Comparison of ENCODE assay signal across 23 cellular contexts in genomic region chr2:45820048-45820447, GRCh38.
"Had no signal": no experiment of that assay in that cellular context is flagged by ENCODE, and none has a peak within 500 bp of the region (broad histone marks: within the 10 kb centered on the region; RNA-seq: fewer than 3 reads in every experiment).

No MANE protein-coding gene starts in this region.

- FAIRE-seq: small intestine had no signal

- H2AFZ ChIP-seq: parathyroid adenoma had no signal

- H3K4me3 Mint-ChIP-seq: activated naive CD4-positive, alpha-beta T cell treated with anti-CD3 and anti-CD28 coated beads, Interleukin-2, amount 50 U/mL, for 24 hours; effector memory CD8-positive, alpha-beta T cell; natural killer cell treated with Interleukin-12 subunit alpha and Interleukin-12 subunit beta and Interleukin-15 and Interleukin-18, amount 100 ng/mL, for 72 hours; T-helper 1 cell treated with Interleukin-12 subunit alpha and Interleukin-12 subunit beta and Interleukin-4 antibody, amounts not matched to agents 30 μg/mL and 1 μg/mL, for 36 hours; type B pancreatic cell had no signal

- H3K9me3 ChIP-seq: esophagus squamous epithelium, neutrophil, right lobe of liver, stomach, testis had no signal

- H3K36me3 ChIP-seq: cardiac muscle cell, esophagus squamous epithelium, neutrophil, right lobe of liver, stomach had no signal

- H3K27me3 ChIP-seq: cardiac muscle cell, esophagus squamous epithelium, neutrophil, right lobe of liver, stomach, testis had no signal

- H3K27ac Mint-ChIP-seq: activated naive CD4-positive, alpha-beta T cell treated with anti-CD3 and anti-CD28 coated beads, Interleukin-2, amount 50 U/mL, for 24 hours; effector memory CD8-positive, alpha-beta T cell; natural killer cell treated with Interleukin-12 subunit alpha and Interleukin-12 subunit beta and Interleukin-15 and Interleukin-18, amount 100 ng/mL, for 72 hours; T-helper 1 cell treated with Interleukin-12 subunit alpha and Interleukin-12 subunit beta and Interleukin-4 antibody, amounts not matched to agents 30 μg/mL and 1 μg/mL, for 36 hours; type B pancreatic cell had no signal

- H3K9me3 Mint-ChIP-seq: activated naive CD4-positive, alpha-beta T cell treated with anti-CD3 and anti-CD28 coated beads, Interleukin-2, amount 50 U/mL, for 24 hours; effector memory CD8-positive, alpha-beta T cell; natural killer cell treated with Interleukin-12 subunit alpha and Interleukin-12 subunit beta and Interleukin-15 and Interleukin-18, amount 100 ng/mL, for 72 hours; T-helper 1 cell treated with Interleukin-12 subunit alpha and Interleukin-12 subunit beta and Interleukin-4 antibody, amounts not matched to agents 30 μg/mL and 1 μg/mL, for 36 hours had no signal

- H3K36me3 Mint-ChIP-seq: activated naive CD4-positive, alpha-beta T cell treated with anti-CD3 and anti-CD28 coated beads, Interleukin-2, amount 50 U/mL, for 24 hours; natural killer cell treated with Interleukin-12 subunit alpha and Interleukin-12 subunit beta and Interleukin-15 and Interleukin-18, amount 100 ng/mL, for 72 hours had no signal

- H3K27ac ChIP-seq: cardiac muscle cell, esophagus squamous epithelium, neutrophil, parathyroid adenoma, right lobe of liver, testis had no signal

- H3K27me3 Mint-ChIP-seq: activated naive CD4-positive, alpha-beta T cell treated with anti-CD3 and anti-CD28 coated beads, Interleukin-2, amount 50 U/mL, for 24 hours; effector memory CD8-positive, alpha-beta T cell; natural killer cell treated with Interleukin-12 subunit alpha and Interleukin-12 subunit beta and Interleukin-15 and Interleukin-18, amount 100 ng/mL, for 72 hours had no signal

- H3K4me3 ChIP-seq: cardiac muscle cell, esophagus squamous epithelium, right lobe of liver, stomach, testis had no signal

- ATAC-seq: effector memory CD8-positive, alpha-beta T cell; left lobe of liver; natural killer cell treated with Interleukin-12 subunit alpha and Interleukin-12 subunit beta and Interleukin-15 and Interleukin-18, amount 100 ng/mL, for 72 hours; right lobe of liver had no signal

- H3K9ac ChIP-seq: parathyroid adenoma had no signal

- DNase-seq: activated CD4-positive, alpha-beta T cell treated with anti-CD3 and anti-CD28 coated beads, Interleukin-2, amount 50 U/mL, for 1 hour; activated CD8-positive, alpha-beta memory T cell treated with anti-CD3 and anti-CD28 coated beads, Interleukin-2, amount 50 U/mL, for 48 hours; activated gamma-delta T cell; dermis blood vessel endothelial cell; effector memory CD8-positive, alpha-beta T cell; esophagus squamous epithelium; foreskin fibroblast; hippocampal formation; islet precursor cell; right lobe of liver; small intestine; stimulated activated CD4-positive, alpha-beta T cell treated with anti-CD3 and anti-CD28 coated beads, Interleukin-15, amount 100 ng/mL, for 24 hours; stimulated activated CD4-positive, alpha-beta T cell treated with anti-CD3 and anti-CD28 coated beads, Interleukin-2, amount 100 ng/mL, for 48 hours; stomach; testis had no signal
